1 cellular context compared by ENCODE assay signal in the genomic region with DNA sequence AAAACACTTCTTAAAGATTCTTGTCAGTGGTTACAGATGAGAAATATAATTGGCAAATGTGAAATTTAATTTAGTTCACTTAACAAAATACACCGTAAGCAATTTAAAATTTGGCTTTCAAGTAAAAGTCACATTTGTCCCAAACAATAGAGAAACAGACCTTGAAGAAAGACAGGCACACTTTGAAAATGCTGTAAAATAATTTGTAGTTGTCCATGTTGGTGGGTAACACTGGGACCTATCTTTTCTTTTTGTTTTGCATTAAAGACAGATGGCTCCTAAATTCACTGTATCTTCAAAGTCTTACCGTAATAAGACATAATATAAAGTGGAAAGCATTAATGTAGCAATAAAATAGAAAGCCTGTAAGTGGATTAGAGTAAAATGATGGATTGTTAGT.
TF ChIP-seq lines count a peak whose summit lies in the region.

No MANE protein-coding gene starts in this region.

TF ChIP-seq in HEK293, 187 proteins besides CTCF, POLR2A, EP300 and RAD21 (continued from another document):
- TF ChIP-seq ZNF529 (tag by site-specific recombination; IDR thresholded peaks at IDR 0.05; ENCODE audit: insufficient replicate concordance) (no peak), ZNF274 (IDR thresholded peaks at IDR 0.05; ENCODE audit: low read length) (no peak), ZNF274 (tag by site-specific recombination; IDR thresholded peaks at IDR 0.05; ENCODE audit: borderline replicate concordance) (no peak)
